9 cellular contexts compared by ENCODE assay signal in genomic region chr20:17614176-17614811, GRCh38. TPM values are rescaled to one million over a fixed set of nuclear protein-coding genes. Genes with fewer than 3 reads are reported as not detected.
DNase-seq lines count a peak whose midpoint lies in the region; ATAC-seq, FAIRE-seq and TF ChIP-seq lines count a peak whose summit lies in the region.
"Had no signal": no experiment of that assay in that cellular context is flagged by ENCODE, and none has a peak within 500 bp of the region (broad histone marks: within the 10 kb centered on the region; RNA-seq: fewer than 3 reads in every experiment).

No MANE protein-coding gene starts in this region.

- no peaks in the 10 kb centered on the region for H3K27me3 Mint-ChIP-seq in T-helper 17 cell
- H3K27me3 Mint-ChIP-seq in stimulated activated naive B cell treated with anti-CD40 and anti-IgM and Interleukin-4, amounts not matched to agents 10 μg/mL and 1 μg/mL and 100 μg/mL, for 72 hours: no peaks in the 10 kb centered on the region

- ATAC-seq in T-helper 17 cell: no peak
- ATAC-seq in left ventricle myocardium superior: peak; percentile 67
- ATAC-seq in stimulated activated naive B cell treated with anti-CD40 and anti-IgM and Interleukin-4, amounts not matched to agents 10 μg/mL and 1 μg/mL and 100 μg/mL, for 72 hours (replicated peaks): no peak
- no peak for ATAC-seq in GM19395 (IDR thresholded peaks at IDR 0.05; ENCODE audit: unreplicated experiment)

- intact Hi-C loops in left ventricle myocardium superior (cut with micrococcal nuclease): loop anchor here (5.0 kb wide), 1 partner anchor 77 kb away; no protein-coding TSS in a partner anchor

- peaks cover 20% of the 10 kb centered on the region for H3K4me1 Mint-ChIP-seq in T-helper 17 cell
- H3K4me1 Mint-ChIP-seq in stimulated activated naive B cell treated with anti-CD40 and anti-IgM and Interleukin-4, amounts not matched to agents 10 μg/mL and 1 μg/mL and 100 μg/mL, for 72 hours: peaks cover 18 to 23% of the 10 kb centered on the region in 2 donors

- in situ Hi-C loops in ACHN (cut with HindIII; ENCODE audit: low pct_ligation_motif_present, low pct_unique_long_range_greater_than_20kb, low sequenced_read_pairs): no loop called here

- H3K9me3 Mint-ChIP-seq in stimulated activated naive B cell treated with anti-CD40 and anti-IgM and Interleukin-4, amounts not matched to agents 10 μg/mL and 1 μg/mL and 100 μg/mL, for 72 hours: no peaks in the 10 kb centered on the region

- peak; percentile 41 for DNase-seq in DMS53 (lab: John Stamatoyannopoulos, UW)
- DNase-seq in DMS53 treated with DMSO at 0.1 percent for 48 hours (lab: John Stamatoyannopoulos, UW; ENCODE audit: unreplicated experiment): no peak
- DNase-seq in T-helper 17 cell: peak in 1 of 3 donors; percentile 6
- peak; percentile 90 for DNase-seq in left ventricle myocardium superior
- no peak for DNase-seq in stimulated activated naive B cell treated with anti-CD40 and anti-IgM and Interleukin-4, amounts not matched to agents 10 μg/mL and 1 μg/mL and 100 μg/mL, for 72 hours
- DNase-seq in GM12892 (ENCODE audit: insufficient read length): no peak
- DNase-seq in ACHN: no peak

- no peak for FAIRE-seq in GM12892 (lab: Jason Lieb, UNC)
- FAIRE-seq: A204.1 had no signal

- no peak overlapping the region for H3K4me3 Mint-ChIP-seq in T-helper 17 cell
- H3K4me3 Mint-ChIP-seq in stimulated activated naive B cell treated with anti-CD40 and anti-IgM and Interleukin-4, amounts not matched to agents 10 μg/mL and 1 μg/mL and 100 μg/mL, for 72 hours: no peak overlapping the region

- no peaks in the 10 kb centered on the region for H3K9me3 ChIP-seq in T-helper 17 cell (ENCODE audit: control insufficient read depth, low read length, poor library complexity, severe bottlenecking)

- TF ChIP-seq POLR2A in GM12892 (IDR thresholded peaks at IDR 0.05; ENCODE audit: low read depth, low read length): no peak

- H3K36me3 Mint-ChIP-seq in T-helper 17 cell (ENCODE audit: low read depth): peaks cover 2% of the 10 kb centered on the region
- H3K36me3 Mint-ChIP-seq in stimulated activated naive B cell treated with anti-CD40 and anti-IgM and Interleukin-4, amounts not matched to agents 10 μg/mL and 1 μg/mL and 100 μg/mL, for 72 hours: peaks cover 17 to 25% of the 10 kb centered on the region in 2 donors

- H3K27ac Mint-ChIP-seq in T-helper 17 cell: peak overlapping the region; percentile 29
- H3K27ac Mint-ChIP-seq in stimulated activated naive B cell treated with anti-CD40 and anti-IgM and Interleukin-4, amounts not matched to agents 10 μg/mL and 1 μg/mL and 100 μg/mL, for 72 hours: peak overlapping the region; percentile 74

RNA-seq across cellular contexts. Expression of gene DSTN, which starts 44.4 kb away (rescaled TPM):
- total RNA-seq in T-helper 17 cell (10 to 100 TPM; 41.4 to 46.5 TPM), left ventricle myocardium superior (836 TPM)
- polyA plus RNA-seq in GM12892 (2012; ENCODE audit: missing spikeins): 46.9 TPM

Comparison
In these comparisons a context has a peak if more than half of its experiments do, and no peak if none do; other contexts are left out.
1. DNase-seq: peak in DMS53 (single experiment) and left ventricle myocardium superior (single experiment); none in DMS53 treated with DMSO at 0.1 percent for 48 hours (single experiment), stimulated activated naive B cell treated with anti-CD40 and anti-IgM and Interleukin-4, amounts not matched to agents 10 μg/mL and 1 μg/mL and 100 μg/mL, for 72 hours (single experiment), GM12892 (single experiment) and ACHN (single experiment).
2. RNA of gene DSTN, which starts 44.4 kb away (total RNA-seq): 836 TPM in left ventricle myocardium superior (single experiment); 41.4 to 46.5 TPM in T-helper 17 cell; every median in the first group is over 10 times any median in the second.